Comparison of ENCODE assay signal across 15 cellular contexts in the genomic region with DNA sequence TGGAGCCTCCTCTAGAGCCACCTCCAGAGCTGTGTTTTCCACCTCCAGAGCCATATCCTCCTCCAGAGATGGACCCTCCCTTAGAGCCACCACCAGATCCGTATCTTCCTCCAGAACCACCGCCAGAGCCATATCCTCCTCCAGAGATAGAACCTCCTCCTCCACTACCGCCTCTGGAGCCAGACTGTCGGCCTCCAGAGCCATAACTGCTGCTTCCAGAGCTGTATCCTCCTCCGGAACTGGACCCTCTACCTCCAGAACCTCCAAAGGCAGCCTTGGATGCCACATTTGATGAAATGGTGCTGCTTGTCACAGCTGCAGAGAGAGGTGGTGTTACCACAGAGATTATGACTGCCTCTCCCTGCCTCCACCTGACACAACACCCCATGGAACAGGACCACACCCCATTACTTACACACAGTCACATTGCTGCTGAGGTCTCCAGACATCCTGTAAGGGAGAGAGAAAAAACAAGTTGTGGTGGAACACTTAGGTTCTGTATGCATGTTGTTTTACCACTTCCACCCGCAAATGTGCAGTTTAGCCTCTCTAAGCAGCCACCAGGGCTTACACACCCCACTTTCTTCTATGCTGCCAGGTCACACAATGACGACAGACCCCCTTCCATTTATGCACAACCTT. TPM values are rescaled to one million over a fixed set of nuclear protein-coding genes. Genes with fewer than 3 reads are reported as not detected.
A peak's percentile ranks its signal among the peaks of the same experiment; 100 is the strongest.
DNase-seq lines count a peak whose midpoint lies in the region; ATAC-seq, FAIRE-seq and TF ChIP-seq lines count a peak whose summit lies in the region.
"Had no signal": no experiment of that assay in that cellular context is flagged by ENCODE, and none has a peak within 500 bp of the region (broad histone marks: within the 10 kb centered on the region; RNA-seq: fewer than 3 reads in every experiment).

No MANE protein-coding gene starts in this region.

- DNase-seq in T-helper 17 cell (no peak), bronchial epithelial cell (ENCODE audit: low read depth) (peak; percentile 18), esophagus squamous epithelium (lab: John Stamatoyannopoulos, UW) (no peak), COLO829 (ENCODE audit: low spot score) (no peak)
- DNase-seq in natural killer cell treated with Interleukin-12 subunit alpha and Interleukin-12 subunit beta and Interleukin-15 and Interleukin-18, amount 100 ng/mL, for 72 hours (ENCODE audit: low spot score): no peak
- DNase-seq: heart left ventricle, NCI-H510A treated with DMSO at 0.1 percent for 48 hours, posterior cingulate gyrus had no signal

- H3K36me3 Mint-ChIP-seq in T-helper 17 cell (ENCODE audit: low read depth): peaks cover 5% of the 10 kb centered on the region
- H3K36me3 Mint-ChIP-seq in natural killer cell treated with Interleukin-12 subunit alpha and Interleukin-12 subunit beta and Interleukin-15 and Interleukin-18, amount 100 ng/mL, for 72 hours: no peaks in the 10 kb centered on the region

- CTCF ChIA-PET in HEK293 (lab: Yijun Ruan, JAX): interaction anchor here (0.6 kb wide), 1 partner anchor 276 kb away, joined by 3 read pairs; no protein-coding TSS in a partner anchor

- peaks cover 1% of the 10 kb centered on the region for H3K27me3 Mint-ChIP-seq in T-helper 17 cell
- no peaks in the 10 kb centered on the region for H3K27me3 Mint-ChIP-seq in natural killer cell treated with Interleukin-12 subunit alpha and Interleukin-12 subunit beta and Interleukin-15 and Interleukin-18, amount 100 ng/mL, for 72 hours

- POLR2A ChIA-PET in HEK293 (lab: Yijun Ruan, JAX): no interaction called here

- TF ChIP-seq POLR2A in esophagus squamous epithelium (IDR thresholded peaks at IDR 0.05): no peak

- H3K4me1 Mint-ChIP-seq in T-helper 17 cell: peaks cover 47% of the 10 kb centered on the region
- H3K4me1 Mint-ChIP-seq in natural killer cell treated with Interleukin-12 subunit alpha and Interleukin-12 subunit beta and Interleukin-15 and Interleukin-18, amount 100 ng/mL, for 72 hours (ENCODE audit: low read depth in 2 of 2): peaks cover 55 to 67% of the 10 kb centered on the region in 2 donors

- H3K9me3 ChIP-seq in HEK293 (ENCODE audit: control insufficient read depth, insufficient read depth, low read depth, low read length) (no peaks in the 10 kb centered on the region), T-helper 17 cell (ENCODE audit: control insufficient read depth, low read length, poor library complexity, severe bottlenecking) (no peaks in the 10 kb centered on the region), esophagus squamous epithelium (no peaks in the 10 kb centered on the region)
- H3K9me3 ChIP-seq: ascending aorta, heart left ventricle, thoracic aorta had no signal

- ATAC-seq in T-helper 17 cell (peak; percentile 91), HG03175 (IDR thresholded peaks at IDR 0.05; ENCODE audit: unreplicated experiment) (no peak)
- peak; percentile 79 to 89 for ATAC-seq in natural killer cell treated with Interleukin-12 subunit alpha and Interleukin-12 subunit beta and Interleukin-15 and Interleukin-18, amount 100 ng/mL, for 72 hours
- ATAC-seq: Right ventricle myocardium inferior had no signal

- FAIRE-seq in bronchial epithelial cell (lab: Jason Lieb, UNC): peak; percentile 32

- H3K4me1 ChIP-seq in HEK293 (ENCODE audit: control insufficient read depth, insufficient read depth, low read length): no peaks in the 10 kb centered on the region
- H3K4me1 ChIP-seq in esophagus squamous epithelium: peaks cover 0 to 11% (median under 1%) of the 10 kb centered on the region in 3 donors
- H3K4me1 ChIP-seq: ascending aorta, heart left ventricle had no signal

- 73 to 75% methylated on average over 6 to 7 of the region's 7 CpGs for WGBS in esophagus squamous epithelium, 2 donors

- H3K27me3 ChIP-seq in bronchial epithelial cell (ENCODE audit: control insufficient read depth, insufficient read depth, low read length) (peaks cover 3% of the 10 kb centered on the region), esophagus squamous epithelium (peaks cover 0 to 18% (median 0%) of the 10 kb centered on the region in 4 donors)
- H3K27me3 ChIP-seq: ascending aorta had no signal

- peak overlapping the region; percentile 67 for H3K4me3 Mint-ChIP-seq in T-helper 17 cell
- H3K4me3 Mint-ChIP-seq in natural killer cell treated with Interleukin-12 subunit alpha and Interleukin-12 subunit beta and Interleukin-15 and Interleukin-18, amount 100 ng/mL, for 72 hours: peak overlapping the region; percentile 49

- no peak overlapping the region for H3K27ac ChIP-seq in HEK293 (ENCODE audit: extremely low read depth, low read depth, low read length)
- H3K27ac ChIP-seq in esophagus squamous epithelium: no peak overlapping the region
- H3K27ac ChIP-seq: ascending aorta, thoracic aorta, VCaP had no signal

- H3K27ac Mint-ChIP-seq in T-helper 17 cell: peak overlapping the region; percentile 56
- H3K27ac Mint-ChIP-seq in natural killer cell treated with Interleukin-12 subunit alpha and Interleukin-12 subunit beta and Interleukin-15 and Interleukin-18, amount 100 ng/mL, for 72 hours: peak overlapping the region; percentile 52 to 75

- H3K36me3 ChIP-seq in HEK293 (ENCODE audit: control insufficient read depth in 2 of 2, insufficient read depth in 1 of 2, low read length in 2 of 2) (no peaks in the 10 kb centered on the region), bronchial epithelial cell (ENCODE audit: control insufficient read depth, insufficient read depth, low read length) (no peaks in the 10 kb centered on the region), esophagus squamous epithelium (no peaks in the 10 kb centered on the region)
- H3K36me3 ChIP-seq: ascending aorta, heart left ventricle, thoracic aorta had no signal

- no peaks in the 10 kb centered on the region for H3K9me3 Mint-ChIP-seq in natural killer cell treated with Interleukin-12 subunit alpha and Interleukin-12 subunit beta and Interleukin-15 and Interleukin-18, amount 100 ng/mL, for 72 hours

- no peak for TF ChIP-seq CTCF in HEK293 (tag by site-specific recombination; IDR thresholded peaks at IDR 0.05)
- no peak for TF ChIP-seq CTCF in bronchial epithelial cell (IDR thresholded peaks at IDR 0.05; ENCODE audit: insufficient read depth, low read length, severe bottlenecking)
- TF ChIP-seq CTCF in esophagus squamous epithelium (IDR thresholded peaks at IDR 0.05): no peak

- H3K4me3 ChIP-seq in HEK293 (ENCODE audit: low read depth, low read length) (no peak overlapping the region), bronchial epithelial cell (ENCODE audit: low read depth, low read length) (no peak overlapping the region), esophagus squamous epithelium (no peak overlapping the region)
- H3K4me3 ChIP-seq: ascending aorta, heart left ventricle, thoracic aorta had no signal

- intact Hi-C loops in esophagus squamous epithelium (cut with DNase I): no loop called here

TF ChIP-seq in HEK293, 187 proteins besides CTCF, POLR2A, EP300 and RAD21 (continues in another document):
- TF ChIP-seq, protein P1, sequence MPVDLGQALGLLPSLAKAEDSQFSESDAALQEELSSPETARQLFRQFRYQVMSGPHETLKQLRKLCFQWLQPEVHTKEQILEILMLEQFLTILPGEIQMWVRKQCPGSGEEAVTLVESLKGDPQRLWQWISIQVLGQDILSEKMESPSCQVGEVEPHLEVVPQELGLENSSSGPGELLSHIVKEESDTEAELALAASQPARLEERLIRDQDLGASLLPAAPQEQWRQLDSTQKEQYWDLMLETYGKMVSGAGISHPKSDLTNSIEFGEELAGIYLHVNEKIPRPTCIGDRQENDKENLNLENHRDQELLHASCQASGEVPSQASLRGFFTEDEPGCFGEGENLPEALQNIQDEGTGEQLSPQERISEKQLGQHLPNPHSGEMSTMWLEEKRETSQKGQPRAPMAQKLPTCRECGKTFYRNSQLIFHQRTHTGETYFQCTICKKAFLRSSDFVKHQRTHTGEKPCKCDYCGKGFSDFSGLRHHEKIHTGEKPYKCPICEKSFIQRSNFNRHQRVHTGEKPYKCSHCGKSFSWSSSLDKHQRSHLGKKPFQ (tag by site-specific recombination; IDR thresholded peaks at IDR 0.05): no peak
- TF ChIP-seq ZNF324 (tag by site-specific recombination; IDR thresholded peaks at IDR 0.05): no peak
- TF ChIP-seq ZFHX2 (tag by site-specific recombination; conservative IDR thresholded peaks at IDR 0.05): peak; percentile 57
- TF ChIP-seq ZNF791 (tag by site-specific recombination; IDR thresholded peaks at IDR 0.05): no peak
- no peak for TF ChIP-seq ZFP37 (tag by site-specific recombination; IDR thresholded peaks at IDR 0.05)
- no peak for TF ChIP-seq ZBTB48 (tag by site-specific recombination; IDR thresholded peaks at IDR 0.05)
- peak; percentile 66; the same call in 1 of the 2 replicates for TF ChIP-seq EGR2 (tag by site-specific recombination; IDR thresholded peaks at IDR 0.05; ENCODE audit: low read depth)
- no peak for TF ChIP-seq ZNF404 (tag by site-specific recombination; IDR thresholded peaks at IDR 0.05)
- no peak for TF ChIP-seq ZNF132 (tag by site-specific recombination; IDR thresholded peaks at IDR 0.05; ENCODE audit: borderline replicate concordance)
- TF ChIP-seq ZNF530 (tag by site-specific recombination; IDR thresholded peaks at IDR 0.05; ENCODE audit: low read depth): no peak

RNA-seq across cellular contexts. Expression of gene KRT2, which starts 6.8 kb away (rescaled TPM):
- total RNA-seq in T-helper 17 cell (not detected), bronchial epithelial cell (not detected in 2 replicates), esophagus squamous epithelium (under 1 TPM in 2 of 4 donors, not detected in 2; 0.95 to 0.99 TPM)
- total RNA-seq in natural killer cell treated with Interleukin-12 subunit alpha and Interleukin-12 subunit beta and Interleukin-15 and Interleukin-18, amount 100 ng/mL, for 72 hours: not detected
- total RNA-seq: ascending aorta, heart left ventricle, lung microvascular endothelial cell, Right ventricle myocardium inferior had no signal

RNA-seq across cellular contexts. Expression of gene KRT73, which starts 26.9 kb away (rescaled TPM):
- total RNA-seq in T-helper 17 cell (1 to 10 TPM in 1 of 2 donors, under 1 TPM in 1; 0.40 to 1.1 TPM), bronchial epithelial cell (not detected in 2 replicates), esophagus squamous epithelium (under 1 TPM in 1 of 4 donors, not detected in 3; 0.15 TPM)
- under 1 TPM in 1 of 2 donors, not detected in 1; 0.52 TPM for total RNA-seq in natural killer cell treated with Interleukin-12 subunit alpha and Interleukin-12 subunit beta and Interleukin-15 and Interleukin-18, amount 100 ng/mL, for 72 hours
- total RNA-seq: ascending aorta, heart left ventricle, lung microvascular endothelial cell, Right ventricle myocardium inferior, thoracic aorta had no signal

RNA-seq across cellular contexts. Expression of gene KRT1, which starts 35.0 kb away (rescaled TPM):
- total RNA-seq in T-helper 17 cell: 1 to 10 TPM in 1 of 2 donors, under 1 TPM in 1; 0.83 to 3.1 TPM
- not detected in 2 replicates for total RNA-seq in bronchial epithelial cell
- not detected for total RNA-seq in natural killer cell treated with Interleukin-12 subunit alpha and Interleukin-12 subunit beta and Interleukin-15 and Interleukin-18, amount 100 ng/mL, for 72 hours
- 10 to 100 TPM in 1 of 4 donors, 1 to 10 TPM in 2, under 1 TPM in 1; 0.19 to 43.7 (median 2.4) TPM for total RNA-seq in esophagus squamous epithelium
- total RNA-seq: ascending aorta, lung microvascular endothelial cell, Right ventricle myocardium inferior had no signal

RNA-seq across cellular contexts. Expression of gene KRT72, which starts 44.0 kb away (rescaled TPM):
- total RNA-seq in T-helper 17 cell: 1 to 10 TPM in 1 of 2 donors, under 1 TPM in 1; 0.60 to 1.6 TPM
- not detected in 2 replicates for total RNA-seq in bronchial epithelial cell
- total RNA-seq in natural killer cell treated with Interleukin-12 subunit alpha and Interleukin-12 subunit beta and Interleukin-15 and Interleukin-18, amount 100 ng/mL, for 72 hours: under 1 TPM in 1 of 2 donors, not detected in 1; 0.43 TPM
- total RNA-seq in esophagus squamous epithelium: not detected
- total RNA-seq: ascending aorta, heart left ventricle, lung microvascular endothelial cell, Right ventricle myocardium inferior, thoracic aorta had no signal

RNA-seq across cellular contexts. Expression of gene KRT77, which starts 58.1 kb away (rescaled TPM):
- not detected for total RNA-seq in T-helper 17 cell
- under 0.01 TPM in 1 of 2 replicates, not detected in the other for total RNA-seq in bronchial epithelial cell
- not detected for total RNA-seq in natural killer cell treated with Interleukin-12 subunit alpha and Interleukin-12 subunit beta and Interleukin-15 and Interleukin-18, amount 100 ng/mL, for 72 hours
- not detected for total RNA-seq in esophagus squamous epithelium
- total RNA-seq: ascending aorta, heart left ventricle, lung microvascular endothelial cell, Right ventricle myocardium inferior had no signal
